In the genomic region with DNA sequence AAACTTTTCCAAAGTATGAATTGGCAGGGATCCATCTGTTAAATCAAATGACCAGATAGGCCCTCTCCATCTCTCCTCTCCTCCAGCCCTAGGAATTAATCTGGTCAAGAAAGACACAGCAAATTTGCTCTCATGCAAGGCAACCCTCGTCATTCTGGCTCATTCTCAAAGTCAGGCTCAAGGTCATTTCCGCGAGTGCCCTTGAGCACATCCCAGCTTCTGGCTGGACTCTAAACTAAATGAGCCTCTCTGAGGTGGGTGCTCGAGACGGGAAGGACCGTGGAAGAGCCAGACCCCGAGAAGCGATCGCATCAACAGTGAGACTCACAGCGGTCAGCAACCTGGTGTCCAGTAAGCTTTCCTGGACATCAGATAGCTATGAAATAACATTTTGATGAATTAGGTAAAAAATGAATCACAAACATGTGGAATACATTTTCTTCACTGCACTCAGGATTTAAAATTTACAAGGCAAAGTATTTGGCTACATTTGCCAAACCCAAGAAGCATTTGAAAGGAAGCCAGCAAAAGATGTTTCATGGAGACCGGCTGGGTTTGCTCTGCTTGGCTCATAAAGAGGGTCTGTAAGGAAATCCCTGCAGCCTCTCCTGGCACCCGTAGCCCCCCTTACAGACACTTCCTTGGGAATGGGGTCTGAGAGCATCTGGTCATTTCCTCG, we compare ENCODE assay signal across 9 cellular contexts.
DNase-seq lines count a peak whose midpoint lies in the region; ATAC-seq and TF ChIP-seq lines count a peak whose summit lies in the region.
"Had no signal": no experiment of that assay in that cellular context is flagged by ENCODE, and none has a peak within 500 bp of the region (broad histone marks: within the 10 kb centered on the region; RNA-seq: fewer than 3 reads in every experiment).

No MANE protein-coding gene starts in this region.

- no peak overlapping the region for H3K18ac ChIP-seq in mesendoderm (ENCODE audit: low read length)

- H3K27me3 Mint-ChIP-seq in activated T-cell treated with anti-CD3 and anti-CD28 coated beads, Interleukin-2, amount 50 U/mL, for 4 hours (ENCODE audit: low read depth) = peaks cover 11% of the 10 kb centered on the region

- no TSS peak for BruUV-seq in mammary epithelial cell (replicated peaks; lab: Mats Ljungman, UMichigan)

- in situ Hi-C loops in mammary epithelial cell (cut with MboI; ENCODE audit: low sequenced_read_pairs in 2 of 2) = no loop called here

- H3K79me1 ChIP-seq in mesendoderm (ENCODE audit: low read length) = no peaks in the 10 kb centered on the region

- no peak overlapping the region for H2BK5ac ChIP-seq in mesendoderm (ENCODE audit: low read length)

- TF ChIP-seq CTCF in mammary epithelial cell (conservative IDR thresholded peaks at IDR 0.05 in 1 of 2, IDR thresholded peaks at IDR 0.05 in 1 of 2; ENCODE audit: extremely low read depth in 1 of 2, insufficient read depth in 1 of 2, low read depth in 1 of 2, low read length in 2 of 2) = no peak
- no peak for TF ChIP-seq CTCF in thoracic aorta (IDR thresholded peaks at IDR 0.05)

- H2AK5ac ChIP-seq in mesendoderm (ENCODE audit: low read length) = no peak overlapping the region

- H3K4me3 ChIP-seq in mammary epithelial cell (replicated peaks in 1 of 3; ENCODE audit: insufficient read depth in 1 of 3, low read depth in 2 of 3, low read length in 3 of 3) = peak overlapping the region in 1 of 3 experiments; percentile 20
- no peak overlapping the region for H3K4me3 ChIP-seq in mesendoderm (ENCODE audit: low read length)
- H3K4me3 ChIP-seq in thoracic aorta = peak overlapping the region; percentile 61

- H4K5ac ChIP-seq in mesendoderm (ENCODE audit: low read length) = no peak overlapping the region

- no peak overlapping the region for H3K23ac ChIP-seq in mesendoderm (ENCODE audit: low read length)

- no peak overlapping the region for H3K4ac ChIP-seq in mesendoderm (ENCODE audit: low read depth, low read length)

- peak overlapping the region; percentile 63 for H3K56ac ChIP-seq in mesendoderm (ENCODE audit: low read length)

- no peaks in the 10 kb centered on the region for H3K36me3 Mint-ChIP-seq in activated T-cell treated with anti-CD3 and anti-CD28 coated beads, Interleukin-2, amount 50 U/mL, for 4 hours (ENCODE audit: insufficient read depth)

- H3K9me3 Mint-ChIP-seq in activated T-cell treated with anti-CD3 and anti-CD28 coated beads, Interleukin-2, amount 50 U/mL, for 4 hours = no peaks in the 10 kb centered on the region

- no peak for DNase-seq in activated T-cell treated with anti-CD3 and anti-CD28 coated beads, Interleukin-2, amount 50 U/mL, for 4 hours
- DNase-seq in activated T-cell treated with anti-CD3 and anti-CD28 coated beads for 4 hours = no peak
- DNase-seq in mammary epithelial cell = no peak
- no peak for DNase-seq in mesendoderm
- DNase-seq in thoracic aorta (ENCODE audit: low spot score) = no peak
- DNase-seq in mesenteric fat pad (ENCODE audit: low spot score) = no peak
- DNase-seq in NOMO-1 (lab: John Stamatoyannopoulos, UW; ENCODE audit: unreplicated experiment in 2 of 2) = no peak
- DNase-seq in NCI-H510A treated with DMSO at 0.1 percent for 48 hours (lab: John Stamatoyannopoulos, UW) = no peak
- DNase-seq: NCI-H748 treated with DMSO at 0.1 percent for 48 hours had no signal

- no peaks in the 10 kb centered on the region for H4K20me1 ChIP-seq in mammary epithelial cell (ENCODE audit: insufficient read depth, low read length)

- H3K4me1 ChIP-seq in mammary epithelial cell (ENCODE audit: insufficient read depth, low read length) (peaks cover 5% of the 10 kb centered on the region), mesendoderm (ENCODE audit: control insufficient read depth, low read depth, low read length) (no peaks in the 10 kb centered on the region), thoracic aorta (ENCODE audit: control insufficient read depth in 1 of 2, low read depth in 2 of 2) (peaks cover 0 to 9% of the 10 kb centered on the region in 2 donors)

- H3K27ac ChIP-seq in mammary epithelial cell (ENCODE audit: insufficient read depth, low read depth, low read length) (no peak overlapping the region), mesendoderm (ENCODE audit: low read depth, low read length) (no peak overlapping the region), thoracic aorta (no peak overlapping the region)

- peak overlapping the region; percentile 71 for H2AFZ ChIP-seq in mammary epithelial cell (ENCODE audit: low read depth, low read length)

- intact Hi-C loops in mammary epithelial cell (cut with micrococcal nuclease) = no loop called here

- no peak overlapping the region for H2BK120ac ChIP-seq in mesendoderm (ENCODE audit: low read depth, low read length)

- WGBS in mammary epithelial cell (ENCODE audit: low coverage, missing lambda C conversion rate) = 71% methylated on average over 12 of the region's 13 CpGs
- WGBS in mesendoderm (ENCODE audit: extremely low coverage, insufficient coverage, low lambda C conversion rate) = no CpG with 5 or more reads among the region's 13 CpGs

- dilution Hi-C loops in mammary epithelial cell (cut with HindIII; ENCODE audit: low sequenced_read_pairs) = no loop called here

- no peak overlapping the region for H2BK15ac ChIP-seq in mesendoderm (replicated peaks; ENCODE audit: low read depth)

- H3K79me2 ChIP-seq in mammary epithelial cell (ENCODE audit: insufficient read depth, low read length) (no peaks in the 10 kb centered on the region), mesendoderm (ENCODE audit: control insufficient read depth, insufficient read depth, low read length) (no peaks in the 10 kb centered on the region)

- H3K9me3 ChIP-seq in mammary epithelial cell (replicated peaks; ENCODE audit: insufficient read depth, low read length) (no peaks in the 10 kb centered on the region), thoracic aorta (no peaks in the 10 kb centered on the region)

- no peak overlapping the region for H4K8ac ChIP-seq in mesendoderm (ENCODE audit: low read depth, low read length)

- CTCF ChIA-PET in mammary epithelial cell (lab: Charles Lee; ENCODE audit: low non-redundant PET) = no interaction called here

- H3K4me2 ChIP-seq in mammary epithelial cell (ENCODE audit: insufficient read depth, low read depth, low read length) (peak overlapping the region; percentile 66), mesendoderm (ENCODE audit: low read length) (peak overlapping the region; percentile 15)

- H3K27me3 ChIP-seq in mammary epithelial cell (ENCODE audit: insufficient read depth, low read length) = no peaks in the 10 kb centered on the region
- H3K27me3 ChIP-seq in mesendoderm (ENCODE audit: insufficient read depth, low read length, poor library complexity) = no peaks in the 10 kb centered on the region
- no peaks in the 10 kb centered on the region for H3K27me3 ChIP-seq in thoracic aorta (replicated peaks; ENCODE audit: insufficient read depth)

- ATAC-seq in activated T-cell treated with anti-CD3 and anti-CD28 coated beads, Interleukin-2, amount 50 U/mL, for 4 hours = no peak
- ATAC-seq in thoracic aorta (ENCODE audit: insufficient number of reproducible peaks, low FRiP score, low read depth) = no peak

- H3K9ac ChIP-seq in mammary epithelial cell (ENCODE audit: insufficient read depth, low read length) (no peak overlapping the region), mesendoderm (ENCODE audit: low read length) (peak overlapping the region; percentile 15)

- peak overlapping the region; percentile 49 for H3K4me3 Mint-ChIP-seq in activated T-cell treated with anti-CD3 and anti-CD28 coated beads, Interleukin-2, amount 50 U/mL, for 4 hours

- no peaks in the 10 kb centered on the region for H3K36me3 ChIP-seq in mammary epithelial cell (ENCODE audit: insufficient read depth, low read length)
- H3K36me3 ChIP-seq in mesendoderm (ENCODE audit: control insufficient read depth, insufficient read depth, low read length) = no peaks in the 10 kb centered on the region
- H3K36me3 ChIP-seq in thoracic aorta = no peaks in the 10 kb centered on the region

- no peaks in the 10 kb centered on the region for H3K4me1 Mint-ChIP-seq in activated T-cell treated with anti-CD3 and anti-CD28 coated beads, Interleukin-2, amount 50 U/mL, for 4 hours (ENCODE audit: low read depth)
